Comparison of ENCODE assay signal across 10 cellular contexts in genomic region chr1:22031214-22031962, GRCh38. TPM values are rescaled to one million over a fixed set of nuclear protein-coding genes. Genes with fewer than 3 reads are reported as not detected.
DNase-seq lines count a peak whose midpoint lies in the region; ATAC-seq and TF ChIP-seq lines count a peak whose summit lies in the region.
"Had no signal": no experiment of that assay in that cellular context is flagged by ENCODE, and none has a peak within 500 bp of the region (broad histone marks: within the 10 kb centered on the region; RNA-seq: fewer than 3 reads in every experiment).

No MANE protein-coding gene starts in this region.

- intact Hi-C loops in activated B cell treated with CpG ODN at 0.5 μM for 24 hours (cut with micrococcal nuclease) = no loop called here
- intact Hi-C loops in Right ventricle myocardium superior (cut with DNase I) = no loop called here
- intact Hi-C loops in gastrocnemius medialis (cut with DNase I; ENCODE audit: low total_unique reads) = no loop called here
- intact Hi-C loops in head of caudate nucleus (cut with DNase I) = no loop called here

- no peak for TF ChIP-seq CTCF in GM23338 (conservative IDR thresholded peaks at IDR 0.05; ENCODE audit: low read depth in 2 of 2)
- no peak for TF ChIP-seq CTCF in activated B cell treated with CpG ODN at 0.5 μM for 24 hours (IDR thresholded peaks at IDR 0.05)
- no peak for TF ChIP-seq CTCF in gastrocnemius medialis (IDR thresholded peaks at IDR 0.05 in 4 of 5, conservative IDR thresholded peaks at IDR 0.05 in 1 of 5)

- H3K27me3 ChIP-seq in GM23338 (ENCODE audit: insufficient read depth) = no peaks in the 10 kb centered on the region
- no peaks in the 10 kb centered on the region for H3K27me3 ChIP-seq in gastrocnemius medialis

- no peaks in the 10 kb centered on the region for H4K20me1 ChIP-seq in GM23338 (replicated peaks; ENCODE audit: insufficient read depth)

- H2AFZ ChIP-seq in GM23338 = no peak overlapping the region

- CTCF ChIA-PET in activated B cell treated with CpG ODN at 0.5 μM for 24 hours (lab: Charles Lee) = interaction anchor here (1.1 to 1.5 kb wide), 3 partner anchors 8 to 68 kb away, joined by 3 to 5 read pairs (median 5); partner anchors contain the start of gene CDC42

- POLR2A ChIA-PET in activated B cell treated with CpG ODN at 0.5 μM for 24 hours (lab: Charles Lee) = interaction anchor here (0.5 to 13.8 kb wide), 4 partner anchors 15 to 1313 kb away, joined by 3 to 659 read pairs (median 8); partner anchors contain the start of genes CDC42 and HNRNPR

- H3K36me3 Mint-ChIP-seq in GM23338 (ENCODE audit: low read depth) (peaks cover 6% of the 10 kb centered on the region; the same call in 1 of the 3 replicates), activated B cell treated with CpG ODN at 0.5 μM for 24 hours (ENCODE audit: low read depth) (no peaks in the 10 kb centered on the region)

- H3K27me3 Mint-ChIP-seq in GM23338 (ENCODE audit: insufficient read depth, low read depth, poor library complexity) = no peaks in the 10 kb centered on the region
- no peaks in the 10 kb centered on the region for H3K27me3 Mint-ChIP-seq in activated B cell treated with CpG ODN at 0.5 μM for 24 hours

- ATAC-seq in GM23338 (no peak), activated B cell treated with CpG ODN at 0.5 μM for 24 hours (ENCODE audit: low read depth) (peak; percentile 52), Right ventricle myocardium superior (ENCODE audit: poor library complexity) (peak; percentile 85), gastrocnemius medialis (no peak), GM19324 (IDR thresholded peaks at IDR 0.05; ENCODE audit: low FRiP score, unreplicated experiment) (no peak), HG03565 (IDR thresholded peaks at IDR 0.05; ENCODE audit: unreplicated experiment) (no peak)

- no peak overlapping the region for H3K4me3 ChIP-seq in GM23338
- H3K4me3 ChIP-seq in gastrocnemius medialis = no peak overlapping the region

- H3K36me3 ChIP-seq in GM23338 (ENCODE audit: insufficient read depth) = no peaks in the 10 kb centered on the region
- no peaks in the 10 kb centered on the region for H3K36me3 ChIP-seq in gastrocnemius medialis

- peak in 1 of 2 donors; percentile 10 for TF ChIP-seq POLR2A in gastrocnemius medialis (IDR thresholded peaks at IDR 0.05)

- H3K27ac Mint-ChIP-seq in GM23338 (no peak overlapping the region), activated B cell treated with CpG ODN at 0.5 μM for 24 hours (peak overlapping the region; percentile 79)

- H3K4me1 ChIP-seq in GM23338 (ENCODE audit: insufficient read depth) = peaks cover under 1% of the 10 kb centered on the region; the same call in 1 of the 2 replicates
- peaks cover 1 to 2% of the 10 kb centered on the region in 2 donors for H3K4me1 ChIP-seq in gastrocnemius medialis

- H3K9me2 ChIP-seq in GM23338 (ENCODE audit: insufficient read depth) = no peaks in the 10 kb centered on the region

- H3K4me2 ChIP-seq in GM23338 = no peak overlapping the region

- H3K4me3 Mint-ChIP-seq in GM23338 = no peak overlapping the region
- H3K4me3 Mint-ChIP-seq in activated B cell treated with CpG ODN at 0.5 μM for 24 hours = peak overlapping the region; percentile 49

- in situ Hi-C loops in gastrocnemius medialis (cut with MboI; ENCODE audit: low sequenced_read_pairs in 4 of 4) = no loop called here

- DNase-seq in GM23338 (ENCODE audit: low spot score) (no peak), activated B cell treated with CpG ODN at 0.5 μM for 24 hours (no peak), Right ventricle myocardium superior (no peak), gastrocnemius medialis (no peak), kidney tubule cell (ENCODE audit: low spot score) (no peak), head of caudate nucleus (no peak)

- H3K79me2 ChIP-seq in GM23338 (replicated peaks; ENCODE audit: insufficient read depth) = peaks cover 11% of the 10 kb centered on the region

- H3K9me3 ChIP-seq in gastrocnemius medialis = no peaks in the 10 kb centered on the region

- H3K27ac ChIP-seq in GM23338 (ENCODE audit: low read depth) = 0 out of 2 replicates have a peak overlapping the region, but pooled peaks have one; percentile 32
- peak overlapping the region in 3 of 4 donors; percentile 19 to 53 (median 26) for H3K27ac ChIP-seq in gastrocnemius medialis
- H3K27ac ChIP-seq: epithelial cell of prostate had no signal

- H3K4me1 Mint-ChIP-seq in GM23338 = peaks cover 2% of the 10 kb centered on the region; the same call in 2 of the 3 replicates
- peaks cover 37% of the 10 kb centered on the region for H3K4me1 Mint-ChIP-seq in activated B cell treated with CpG ODN at 0.5 μM for 24 hours

- H3K9me3 Mint-ChIP-seq in GM23338 = no peaks in the 10 kb centered on the region
- no peaks in the 10 kb centered on the region for H3K9me3 Mint-ChIP-seq in activated B cell treated with CpG ODN at 0.5 μM for 24 hours

- no peaks in the 10 kb centered on the region for H3F3A ChIP-seq in GM23338 (replicated peaks; ENCODE audit: low read depth)

TF ChIP-seq in GM23338, 12 proteins besides CTCF, POLR2A, EP300 and RAD21:
- TF ChIP-seq NANOG (IDR thresholded peaks at IDR 0.05; ENCODE audit: borderline replicate concordance) = no peak

RNA-seq across cellular contexts. Expression of gene CDC42, which starts 21.1 kb away (rescaled TPM):
- total RNA-seq in GM23338 (2014; rRNA removed; shearing (Covaris generic)) = 168 and 184 TPM in 2 replicates
- polyA plus RNA-seq in GM23338 (2016; fragmentation: Nextera tagmentation; extraction: Ambion mirVana) = 118 and 119 TPM in 2 replicates
- total RNA-seq in activated B cell treated with CpG ODN at 0.5 μM for 24 hours = 310 and 324 TPM in 2 replicates
- total RNA-seq in Right ventricle myocardium superior = 137 TPM
- 100 to 1,000 TPM in 3 of 4 donors, 10 to 100 TPM in 1; 77.0 to 111 (median 108) TPM for total RNA-seq in gastrocnemius medialis

RNA-seq across cellular contexts. Expression of gene CELA3A, which starts 29.9 kb away (rescaled TPM):
- total RNA-seq in GM23338 (2014; rRNA removed; shearing (Covaris generic)) = not detected in 2 replicates
- not detected in 2 replicates for polyA plus RNA-seq in GM23338 (2016; fragmentation: Nextera tagmentation; extraction: Ambion mirVana)
- total RNA-seq in activated B cell treated with CpG ODN at 0.5 μM for 24 hours (not detected in 2 replicates), Right ventricle myocardium superior (not detected), gastrocnemius medialis (not detected)
- total RNA-seq: lung microvascular endothelial cell had no signal

RNA-seq across cellular contexts. Expression of gene CELA3B, which starts 54.6 kb away (rescaled TPM):
- not detected in 2 replicates for total RNA-seq in GM23338 (2014; rRNA removed; shearing (Covaris generic))
- not detected in 2 replicates for polyA plus RNA-seq in GM23338 (2016; fragmentation: Nextera tagmentation; extraction: Ambion mirVana)
- total RNA-seq in activated B cell treated with CpG ODN at 0.5 μM for 24 hours (not detected in 2 replicates), Right ventricle myocardium superior (not detected), gastrocnemius medialis (not detected)
- total RNA-seq: lung microvascular endothelial cell had no signal

Comparison
In these comparisons a context has a peak if more than half of its experiments do, and no peak if none do; other contexts are left out.
1. ATAC-seq: peak in activated B cell treated with CpG ODN at 0.5 μM for 24 hours (single experiment) and Right ventricle myocardium superior (single experiment); none in GM23338 (single experiment), gastrocnemius medialis (0 of 2), GM19324 (single experiment) and HG03565 (single experiment).